In genomic region chr12:76083246-76083735, GRCh38 we compare ENCODE assay signal across 9 cellular contexts. TPM values are rescaled to one million over a fixed set of nuclear protein-coding genes. Genes with fewer than 3 reads are reported as not detected.
DNase-seq lines count a peak whose midpoint lies in the region; ATAC-seq, FAIRE-seq and TF ChIP-seq lines count a peak whose summit lies in the region.
"Had no signal": no experiment of that assay in that cellular context is flagged by ENCODE, and none has a peak within 500 bp of the region (broad histone marks: within the 10 kb centered on the region; RNA-seq: fewer than 3 reads in every experiment).

No MANE protein-coding gene starts in this region.

- H3K27me3 ChIP-seq in adrenal gland, result no peaks in the 10 kb centered on the region
- no peaks in the 10 kb centered on the region for H3K27me3 ChIP-seq in HepG2 (ENCODE audit: control insufficient read depth in 1 of 2, insufficient read depth in 2 of 2, low read length in 2 of 2)
- no peaks in the 10 kb centered on the region for H3K27me3 ChIP-seq in thymus (ENCODE audit: control insufficient read depth, insufficient read depth)

- ATAC-seq in HepG2 (no peak), GM18870 (IDR thresholded peaks at IDR 0.05; ENCODE audit: unreplicated experiment) (no peak)

- no peak for DNase-seq in activated CD4-positive, alpha-beta T cell treated with anti-CD3 and anti-CD28 coated beads, Interleukin-2, amount 10 ng/mL, durations not matched to agents 7 days and 5 days
- no peak for DNase-seq in activated CD4-positive, alpha-beta T cell treated with anti-CD3 and anti-CD28 coated beads for 1 hour
- no peak for DNase-seq in adrenal gland
- no peak for DNase-seq in HepG2 (ENCODE audit: low spot score)
- DNase-seq in inferior parietal cortex (ENCODE audit: extremely low spot score), result no peak
- DNase-seq in SK-N-DZ (ENCODE audit: low spot score), result no peak

- H3K9ac ChIP-seq in HepG2 (ENCODE audit: insufficient read depth, low read depth, low read length), result peak overlapping the region; percentile 94

- H3K27ac ChIP-seq in adrenal gland (peak overlapping the region in 4 of 5 donors; percentile 97 to 99 (median 98)), HepG2 (ENCODE audit: extremely low read length, insufficient read depth, low read length) (peak overlapping the region; percentile 95), thymus (ENCODE audit: low read depth) (no peak overlapping the region)

- no peak overlapping the region for H2AFZ ChIP-seq in HepG2 (ENCODE audit: low read length)

- H3K4me3 Mint-ChIP-seq in activated CD4-positive, alpha-beta T cell treated with anti-CD3 and anti-CD28 coated beads, Interleukin-2, amount 10 ng/mL, durations not matched to agents 7 days and 5 days, result peak overlapping the region; percentile 99

- H3K9me3 Mint-ChIP-seq in activated CD4-positive, alpha-beta T cell treated with anti-CD3 and anti-CD28 coated beads, Interleukin-2, amount 10 ng/mL, durations not matched to agents 7 days and 5 days, result peaks cover 11% of the 10 kb centered on the region

- TF ChIP-seq CTCF in adrenal gland (IDR thresholded peaks at IDR 0.05) (no peak), HepG2 (CRISPR knock-in tag; IDR thresholded peaks at IDR 0.05) (no peak)

- 5 to 9% (median 6%) methylated on average over 11 of the region's 11 CpGs for WGBS in adrenal gland, 4 donors
- 2% methylated on average over 11 of the region's 11 CpGs for WGBS in HepG2 (ENCODE audit: low lambda C conversion rate)
- WGBS in thymus, result 15% methylated on average over 11 of the region's 11 CpGs

- CTCF ChIA-PET in activated CD4-positive, alpha-beta T cell treated with anti-CD3 and anti-CD28 coated beads, Interleukin-2, amount 10 ng/mL, durations not matched to agents 7 days and 5 days (lab: Charles Lee), result interaction anchor here (0.5 to 2.7 kb wide), 3 partner anchors 8 to 52 kb away, joined by 3 to 6 read pairs (median 3); partner anchors contain the start of gene PHLDA1
- CTCF ChIA-PET in HepG2 (lab: Yijun Ruan, JAX; ENCODE audit: low intra/inter-chr PET ratio, low total read pairs), result no interaction called here

- peaks cover 34% of the 10 kb centered on the region for H3K36me3 Mint-ChIP-seq in activated CD4-positive, alpha-beta T cell treated with anti-CD3 and anti-CD28 coated beads, Interleukin-2, amount 10 ng/mL, durations not matched to agents 7 days and 5 days (ENCODE audit: low read depth)

- peaks cover 0 to 5% (median 0%) of the 10 kb centered on the region in 3 donors for H3K9me3 ChIP-seq in adrenal gland (replicated peaks in 1 of 3)
- H3K9me3 ChIP-seq in HepG2 (ENCODE audit: low read length), result no peaks in the 10 kb centered on the region
- no peaks in the 10 kb centered on the region for H3K9me3 ChIP-seq in thymus (ENCODE audit: control insufficient read depth)

- H3K4me1 Mint-ChIP-seq in activated CD4-positive, alpha-beta T cell treated with anti-CD3 and anti-CD28 coated beads, Interleukin-2, amount 10 ng/mL, durations not matched to agents 7 days and 5 days, result peaks cover 64% of the 10 kb centered on the region

- intact Hi-C loops in adrenal gland (cut with DNase I) (no loop called here), HepG2 (cut with micrococcal nuclease; ENCODE audit: unreplicated experiment) (loop anchor here (5.0 to 10.0 kb wide), 2 partner anchors 74 to 382 kb away; no protein-coding TSS in a partner anchor)

- TF ChIP-seq EP300 in HepG2 (IDR thresholded peaks at IDR 0.05; ENCODE audit: low read depth in 2 of 2, low read length in 2 of 2) (no peak), HepG2 (CRISPR knock-in tag; IDR thresholded peaks at IDR 0.05; ENCODE audit: borderline replicate concordance) (no peak)

- peaks cover 43% of the 10 kb centered on the region for H4K20me1 ChIP-seq in HepG2 (ENCODE audit: insufficient read depth, low read length)

- H3K4me1 ChIP-seq in adrenal gland (replicated peaks in 1 of 2) (peaks cover 12 to 28% of the 10 kb centered on the region in 2 donors), HepG2 (ENCODE audit: insufficient read depth, low read length) (peaks cover 65% of the 10 kb centered on the region), thymus (ENCODE audit: control insufficient read depth, insufficient read depth, low read length) (peaks cover 14% of the 10 kb centered on the region)

- in situ Hi-C loops in HepG2 (cut with HindIII; ENCODE audit: extremely low pct_ligation_motif_present, low pct_unique_long_range_greater_than_20kb), result no loop called here

- peaks cover 55% of the 10 kb centered on the region for H3K79me2 ChIP-seq in HepG2 (ENCODE audit: insufficient read depth, low read length)

- peak overlapping the region; percentile 100 for H3K27ac Mint-ChIP-seq in activated CD4-positive, alpha-beta T cell treated with anti-CD3 and anti-CD28 coated beads, Interleukin-2, amount 10 ng/mL, durations not matched to agents 7 days and 5 days

- no TSS peak for BruUV-seq in HepG2 (replicated peaks; lab: Mats Ljungman, UMichigan)

- H3K36me3 ChIP-seq in adrenal gland (replicated peaks in 1 of 2) (no peaks in the 10 kb centered on the region), HepG2 (replicated peaks in 1 of 2; ENCODE audit: control insufficient read depth in 1 of 2, insufficient read depth in 2 of 2, low read length in 2 of 2) (no peaks in the 10 kb centered on the region), thymus (ENCODE audit: control insufficient read depth, insufficient read depth) (no peaks in the 10 kb centered on the region)

- H3K4me3 ChIP-seq in adrenal gland (peak overlapping the region in 3 of 4 donors; percentile 52 to 94 (median 91)), HepG2 (replicated peaks in 1 of 3; ENCODE audit: insufficient read depth in 1 of 3, low read depth in 2 of 3, low read length in 3 of 3) (peak overlapping the region; percentile 73 to 88 (median 74)), thymus (ENCODE audit: low read length) (peak overlapping the region; percentile 57)

- peak overlapping the region; percentile 87 for H3K4me2 ChIP-seq in HepG2 (ENCODE audit: low read depth, low read length)

- no peaks in the 10 kb centered on the region for H3K27me3 Mint-ChIP-seq in activated CD4-positive, alpha-beta T cell treated with anti-CD3 and anti-CD28 coated beads, Interleukin-2, amount 10 ng/mL, durations not matched to agents 7 days and 5 days

- POLR2A ChIA-PET in activated CD4-positive, alpha-beta T cell treated with anti-CD3 and anti-CD28 coated beads, Interleukin-2, amount 10 ng/mL, durations not matched to agents 7 days and 5 days (lab: Charles Lee), result no interaction called here
- POLR2A ChIA-PET in HepG2 (lab: Yijun Ruan, JAX), result interaction anchor here (1.4 kb wide), 1 partner anchor 52 kb away, joined by 7 read pairs; the partner anchor contains the start of gene PHLDA1

- TF ChIP-seq POLR2A in adrenal gland (IDR thresholded peaks at IDR 0.05) (no peak), HepG2 (IDR thresholded peaks at IDR 0.05; ENCODE audit: insufficient read depth in 1 of 2, low read depth in 2 of 2, low read length in 2 of 2) (no peak)

- no peak for TF ChIP-seq RAD21 in HepG2 (CRISPR knock-in tag; IDR thresholded peaks at IDR 0.05)

- no peak for FAIRE-seq in HepG2 (lab: Jason Lieb, UNC)
- FAIRE-seq: endometrium had no signal

RNA-seq across cellular contexts. Expression of gene NAP1L1, which starts 1.2 kb away (rescaled TPM):
- total RNA-seq in activated CD4-positive, alpha-beta T cell treated with anti-CD3 and anti-CD28 coated beads, Interleukin-2, amount 10 ng/mL, durations not matched to agents 7 days and 5 days, result 100 to 1,000 TPM; 460 to 538 TPM
- total RNA-seq in adrenal gland (100 to 1,000 TPM; 261 to 518 (median 393) TPM), HepG2 (2016; rRNA removed; fragmentation: Illumina TruSeq; extraction: Trizol) (309 and 454 TPM in 2 replicates)
- polyA plus RNA-seq in adrenal gland (100 to 1,000 TPM; 260 to 356 (median 341) TPM), HepG2 (2011; rRNA removed) (154 and 207 TPM in 2 replicates), thymus (548 TPM)
- total RNA-seq in HepG2 (2016; cell fraction: cytosol; rRNA removed; fragmentation: Illumina TruSeq; extraction: Trizol; ENCODE audit: low read depth), result 121 and 153 TPM in 2 replicates
- total RNA-seq in HepG2 (2016; cell fraction: insoluble cytoplasmic fraction; rRNA removed; fragmentation: Illumina TruSeq; extraction: Trizol), result 331 and 431 TPM in 2 replicates
- total RNA-seq in HepG2 (2016; cell fraction: membrane; rRNA removed; fragmentation: Illumina TruSeq; extraction: Trizol), result 376 and 465 TPM in 2 replicates
- 177 and 205 TPM in 2 replicates for total RNA-seq in HepG2 (2016; cell fraction: nucleus; rRNA removed; fragmentation: Illumina TruSeq; extraction: Trizol)
- polyA plus RNA-seq in HepG2 (2011; cell fraction: cytosol; rRNA removed), result 106 and 129 TPM in 2 replicates
- 58.1 and 82.0 TPM in 2 replicates for polyA plus RNA-seq in HepG2 (2011; cell fraction: nucleus; rRNA removed)
- 483 and 505 TPM in 2 replicates for polyA plus RNA-seq in HepG2 (2012)
- 301 and 332 TPM in 2 replicates for polyA plus RNA-seq in HepG2 (2016; cell fraction: cytosol; fragmentation: Illumina TruSeq; extraction: Trizol; ENCODE audit: low read depth)
- 675 and 683 TPM in 2 replicates for polyA plus RNA-seq in HepG2 (2016; cell fraction: insoluble cytoplasmic fraction; fragmentation: Illumina TruSeq; extraction: Trizol; ENCODE audit: low read depth)
- 622 and 757 TPM in 2 replicates for polyA plus RNA-seq in HepG2 (2016; cell fraction: membrane; fragmentation: Illumina TruSeq; extraction: Trizol; ENCODE audit: low read depth)
- polyA plus RNA-seq in HepG2 (2016; cell fraction: nucleus; fragmentation: Illumina TruSeq; extraction: Trizol; ENCODE audit: insufficient read depth, low read depth), result 341 and 359 TPM in 2 replicates
- polyA minus RNA-seq in HepG2 (2011; rRNA and poly(A)+ RNA removed; ENCODE audit: low replicate concordance), result 35.4 and 66.0 TPM in 2 replicates
- polyA minus RNA-seq in HepG2 (2011; cell fraction: cytosol; rRNA and poly(A)+ RNA removed), result 145 and 146 TPM in 2 replicates
- polyA minus RNA-seq in HepG2 (2011; cell fraction: nucleus; rRNA and poly(A)+ RNA removed), result 185 and 189 TPM in 2 replicates
- 466 and 569 TPM in 2 replicates for polyA plus RNA-seq in SK-N-DZ (2014; cell fraction: cytosol; rRNA removed)
- polyA plus RNA-seq in SK-N-DZ (2014; cell fraction: nucleus; rRNA removed), result 390 and 521 TPM in 2 replicates

RNA-seq across cellular contexts. Expression of gene PHLDA1, which starts 51.7 kb away (rescaled TPM):
- total RNA-seq in activated CD4-positive, alpha-beta T cell treated with anti-CD3 and anti-CD28 coated beads, Interleukin-2, amount 10 ng/mL, durations not matched to agents 7 days and 5 days, result 1 to 10 TPM; 3.8 to 3.9 TPM
- 10 to 100 TPM; 13.1 to 49.3 (median 35.3) TPM for total RNA-seq in adrenal gland
- 10 to 100 TPM; 12.2 to 19.7 (median 17.6) TPM for polyA plus RNA-seq in adrenal gland
- total RNA-seq in HepG2 (2016; rRNA removed; fragmentation: Illumina TruSeq; extraction: Trizol), result 41.0 and 42.6 TPM in 2 replicates
- 17.8 and 19.6 TPM in 2 replicates for total RNA-seq in HepG2 (2016; cell fraction: cytosol; rRNA removed; fragmentation: Illumina TruSeq; extraction: Trizol; ENCODE audit: low read depth)
- total RNA-seq in HepG2 (2016; cell fraction: insoluble cytoplasmic fraction; rRNA removed; fragmentation: Illumina TruSeq; extraction: Trizol), result 40.7 and 41.0 TPM in 2 replicates
- total RNA-seq in HepG2 (2016; cell fraction: membrane; rRNA removed; fragmentation: Illumina TruSeq; extraction: Trizol), result 46.7 and 48.5 TPM in 2 replicates
- total RNA-seq in HepG2 (2016; cell fraction: nucleus; rRNA removed; fragmentation: Illumina TruSeq; extraction: Trizol), result 48.4 and 49.5 TPM in 2 replicates
- 30.5 and 33.8 TPM in 2 replicates for polyA plus RNA-seq in HepG2 (2011; rRNA removed)
- 25.4 and 27.1 TPM in 2 replicates for polyA plus RNA-seq in HepG2 (2011; cell fraction: cytosol; rRNA removed)
- 24.3 and 25.8 TPM in 2 replicates for polyA plus RNA-seq in HepG2 (2011; cell fraction: nucleus; rRNA removed)
- 19.1 and 25.3 TPM in 2 replicates for polyA plus RNA-seq in HepG2 (2012)
- polyA plus RNA-seq in HepG2 (2016; cell fraction: cytosol; fragmentation: Illumina TruSeq; extraction: Trizol; ENCODE audit: low read depth), result 10.9 and 15.0 TPM in 2 replicates
- 61.4 and 62.2 TPM in 2 replicates for polyA plus RNA-seq in HepG2 (2016; cell fraction: insoluble cytoplasmic fraction; fragmentation: Illumina TruSeq; extraction: Trizol; ENCODE audit: low read depth)
- 29.1 and 33.4 TPM in 2 replicates for polyA plus RNA-seq in HepG2 (2016; cell fraction: membrane; fragmentation: Illumina TruSeq; extraction: Trizol; ENCODE audit: low read depth)
- polyA plus RNA-seq in HepG2 (2016; cell fraction: nucleus; fragmentation: Illumina TruSeq; extraction: Trizol; ENCODE audit: insufficient read depth, low read depth), result 87.7 and 87.9 TPM in 2 replicates
- polyA minus RNA-seq in HepG2 (2011; rRNA and poly(A)+ RNA removed; ENCODE audit: low replicate concordance), result 3.0 and 40.9 TPM in 2 replicates
- polyA minus RNA-seq in HepG2 (2011; cell fraction: cytosol; rRNA and poly(A)+ RNA removed), result 43.4 and 48.0 TPM in 2 replicates
- 53.5 and 53.8 TPM in 2 replicates for polyA minus RNA-seq in HepG2 (2011; cell fraction: nucleus; rRNA and poly(A)+ RNA removed)
- 8.3 TPM for polyA plus RNA-seq in thymus
- 4.6 and 5.2 TPM in 2 replicates for polyA plus RNA-seq in SK-N-DZ (2014; cell fraction: cytosol; rRNA removed)
- 2.8 and 3.1 TPM in 2 replicates for polyA plus RNA-seq in SK-N-DZ (2014; cell fraction: nucleus; rRNA removed)
